Comparison of ENCODE assay signal across 12 cellular contexts in genomic region chr15:70806992-70807712, GRCh38. TPM values are rescaled to one million over a fixed set of nuclear protein-coding genes. Genes with fewer than 3 reads are reported as not detected.
DNase-seq lines count a peak whose midpoint lies in the region; ATAC-seq, FAIRE-seq and TF ChIP-seq lines count a peak whose summit lies in the region.
"Had no signal": no experiment of that assay in that cellular context is flagged by ENCODE, and none has a peak within 500 bp of the region (broad histone marks: within the 10 kb centered on the region; RNA-seq: fewer than 3 reads in every experiment).

No MANE protein-coding gene starts in this region.

- H3K27ac ChIP-seq in SK-N-SH (ENCODE audit: low read depth in 2 of 2, low read length in 1 of 2) (no peak overlapping the region), vagina (peak overlapping the region; percentile 25)

- ATAC-seq in SK-N-SH treated with all-trans-retinoic acid at 6 μM for 48 hours (no peak), GM21360 (IDR thresholded peaks at IDR 0.05; ENCODE audit: unreplicated experiment) (no peak)

- H3K79me2 ChIP-seq in SK-N-SH (ENCODE audit: insufficient read depth) = no peaks in the 10 kb centered on the region

- POLR2A ChIA-PET in SK-N-SH (lab: Yijun Ruan, JAX) = no interaction called here

- TF ChIP-seq RAD21 in SK-N-SH (IDR thresholded peaks at IDR 0.05; ENCODE audit: low read length) = no peak

- 87% methylated on average over 8 of the region's 9 CpGs for WGBS in SK-N-SH (ENCODE audit: low lambda C conversion rate)

- H3K4me1 ChIP-seq in SK-N-SH (ENCODE audit: control insufficient read depth in 1 of 2, insufficient read depth in 2 of 2, low read depth in 1 of 2, low read length in 1 of 2) (peaks cover 0 to 26% of the 10 kb centered on the region in 2 experiments; a peak in 1 of 4 replicates), vagina (peaks cover 16% of the 10 kb centered on the region)

- H4K20me1 ChIP-seq in SK-N-SH (ENCODE audit: insufficient read depth) = no peaks in the 10 kb centered on the region

- DNase-seq in SK-N-SH = no peak
- peak; percentile 43 for DNase-seq in dermis blood vessel endothelial cell
- peak; percentile 78 for DNase-seq in medulla oblongata (ENCODE audit: extremely low spot score)
- no peak for DNase-seq in vagina (ENCODE audit: extremely low spot score in 2 of 2)
- DNase-seq in NCI-H1092 treated with DMSO at 0.1 percent for 48 hours (lab: John Stamatoyannopoulos, UW) = no peak
- no peak for DNase-seq in GM19239 (ENCODE audit: insufficient read length, low spot score)
- DNase-seq: NCI-H226, T1000 had no signal

- no peak for TF ChIP-seq POLR2A in vagina (IDR thresholded peaks at IDR 0.05)

- H3F3A ChIP-seq in SK-N-SH (replicated peaks; ENCODE audit: insufficient read depth) = peaks cover 23% of the 10 kb centered on the region

- H3K4me3 ChIP-seq in SK-N-SH (ENCODE audit: low read depth in 2 of 2, low read length in 1 of 2) (no peak overlapping the region), vagina (no peak overlapping the region)

- no peak for FAIRE-seq in GM19239 (lab: Jason Lieb, UNC)
- FAIRE-seq: G401.6 had no signal

- no peak overlapping the region for H3K9ac ChIP-seq in SK-N-SH

- TF ChIP-seq EP300 in SK-N-SH (IDR thresholded peaks at IDR 0.05; ENCODE audit: borderline replicate concordance in 1 of 2, low read depth in 1 of 2, low read length in 1 of 2) = no peak

- H3K4me2 ChIP-seq in SK-N-SH = no peak overlapping the region

- H3K9me3 ChIP-seq in SK-N-SH = no peaks in the 10 kb centered on the region
- H3K9me3 ChIP-seq in vagina = no peaks in the 10 kb centered on the region

- H3K36me3 ChIP-seq in SK-N-SH (replicated peaks in 1 of 2; ENCODE audit: control insufficient read depth in 1 of 2, insufficient read depth in 2 of 2, low read length in 1 of 2) (no peaks in the 10 kb centered on the region), vagina (no peaks in the 10 kb centered on the region)

- H3K27me3 ChIP-seq in SK-N-SH (ENCODE audit: insufficient read depth) = no peaks in the 10 kb centered on the region
- no peaks in the 10 kb centered on the region for H3K27me3 ChIP-seq in vagina

- intact Hi-C loops in vagina (cut with DNase I) = no loop called here

- TF ChIP-seq CTCF in SK-N-SH (IDR thresholded peaks at IDR 0.05) (no peak), vagina (IDR thresholded peaks at IDR 0.05) (no peak)

- peak overlapping the region; percentile 45 for H2AFZ ChIP-seq in SK-N-SH (ENCODE audit: low read depth)

- H3K9me2 ChIP-seq in SK-N-SH = no peaks in the 10 kb centered on the region

- CTCF ChIA-PET in SK-N-SH (lab: Yijun Ruan, JAX) = interaction anchor here (0.5 to 1.5 kb wide), 3 partner anchors 9 to 979 kb away, joined by 3 to 7 read pairs (median 3); no protein-coding TSS in a partner anchor

TF ChIP-seq in SK-N-SH, 30 proteins besides CTCF, POLR2A, EP300 and RAD21 (continues in another document):
- TF ChIP-seq, protein P1, sequence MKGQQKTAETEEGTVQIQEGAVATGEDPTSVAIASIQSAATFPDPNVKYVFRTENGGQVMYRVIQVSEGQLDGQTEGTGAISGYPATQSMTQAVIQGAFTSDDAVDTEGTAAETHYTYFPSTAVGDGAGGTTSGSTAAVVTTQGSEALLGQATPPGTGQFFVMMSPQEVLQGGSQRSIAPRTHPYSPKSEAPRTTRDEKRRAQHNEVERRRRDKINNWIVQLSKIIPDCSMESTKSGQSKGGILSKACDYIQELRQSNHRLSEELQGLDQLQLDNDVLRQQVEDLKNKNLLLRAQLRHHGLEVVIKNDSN (IDR thresholded peaks at IDR 0.05; ENCODE audit: borderline replicate concordance, low read depth) = no peak
- TF ChIP-seq ZBTB33 (IDR thresholded peaks at IDR 0.05; ENCODE audit: borderline replicate concordance, low read depth) (no peak), MEF2A (IDR thresholded peaks at IDR 0.05; ENCODE audit: borderline replicate concordance, low read depth) (no peak), ELF1 (IDR thresholded peaks at IDR 0.05) (no peak), FOXJ3 (CRISPR knock-in tag; IDR thresholded peaks at IDR 0.05) (no peak), TEAD4 (IDR thresholded peaks at IDR 0.05; ENCODE audit: borderline replicate concordance, insufficient read depth) (no peak), PBX3 (IDR thresholded peaks at IDR 0.05) (no peak), TCF12 (IDR thresholded peaks at IDR 0.05) (no peak), JUND (IDR thresholded peaks at IDR 0.05) (no peak), TAF1 (IDR thresholded peaks at IDR 0.05; ENCODE audit: borderline replicate concordance, low read depth, low read length) (no peak)

TF ChIP-seq in SK-N-SH treated with all-trans-retinoic acid at 6 μM for 48 hours, 23 proteins besides CTCF, POLR2A, EP300 and RAD21:
- TF ChIP-seq CSDC2 (CRISPR knock-in tag; IDR thresholded peaks at IDR 0.05) (no peak), ZNF565 (CRISPR knock-in tag; conservative IDR thresholded peaks at IDR 0.05; ENCODE audit: low read depth) (no peak)

RNA-seq across cellular contexts. Expression of gene UACA, which starts 43.8 kb away (rescaled TPM):
- 35.9 and 57.1 TPM in 2 replicates for polyA plus RNA-seq in SK-N-SH (2012; rRNA removed)
- 21.5 and 27.6 TPM in 2 replicates for polyA plus RNA-seq in SK-N-SH (2012; cell fraction: cytosol; rRNA removed)
- polyA plus RNA-seq in SK-N-SH (2012; cell fraction: nucleus; rRNA removed) = 156 and 175 TPM in 2 replicates
- total RNA-seq in dermis blood vessel endothelial cell (170 and 185 TPM in 2 replicates), vagina (40.3 TPM)

RNA-seq across cellular contexts. Expression of gene LARP6, which starts 46.8 kb away (rescaled TPM):
- polyA plus RNA-seq in SK-N-SH (2012; rRNA removed) = 193 and 236 TPM in 2 replicates
- 223 and 271 TPM in 2 replicates for polyA plus RNA-seq in SK-N-SH (2012; cell fraction: cytosol; rRNA removed)
- 118 and 123 TPM in 2 replicates for polyA plus RNA-seq in SK-N-SH (2012; cell fraction: nucleus; rRNA removed)
- 6.9 and 15.0 TPM in 2 replicates for total RNA-seq in dermis blood vessel endothelial cell
- 50.6 TPM for total RNA-seq in vagina
- polyA plus RNA-seq: IgD-negative memory B cell had no signal

Comparison
In these comparisons a context has a peak if more than half of its experiments do, and no peak if none do; other contexts are left out.
1. DNase-seq: peak in dermis blood vessel endothelial cell (single experiment) and medulla oblongata (single experiment); none in SK-N-SH (single experiment), vagina (0 of 2), NCI-H1092 treated with DMSO at 0.1 percent for 48 hours (single experiment) and GM19239 (single experiment).